8 cellular contexts compared by ENCODE assay signal in the genomic region with DNA sequence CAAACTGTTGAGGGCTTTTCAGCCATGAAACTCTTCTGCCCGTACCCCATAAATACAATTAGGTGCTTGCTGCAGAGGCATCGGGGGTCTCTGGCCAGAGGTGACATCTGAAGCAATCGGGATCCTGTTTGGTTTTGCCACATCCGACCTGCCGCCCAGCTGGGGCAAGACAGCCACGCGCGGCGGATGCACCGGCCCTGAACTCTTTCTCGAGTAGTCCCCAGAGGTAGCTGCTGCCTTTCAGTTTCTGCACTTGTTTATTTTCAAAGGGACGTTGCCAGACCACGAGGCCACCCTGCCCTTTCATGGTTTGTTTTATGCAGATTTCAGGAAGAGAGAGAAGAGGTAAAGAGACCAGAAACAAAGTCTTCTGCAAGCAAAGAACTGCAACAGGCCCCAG. TPM values are rescaled to one million over a fixed set of nuclear protein-coding genes. Genes with fewer than 3 reads are reported as not detected.
DNase-seq lines count a peak whose midpoint lies in the region; ATAC-seq, FAIRE-seq and TF ChIP-seq lines count a peak whose summit lies in the region.

No MANE protein-coding gene starts in this region.

- no peaks in the 10 kb centered on the region for H3K79me2 ChIP-seq in PC-3 (ENCODE audit: low read length)

- TF ChIP-seq CTCF in A673 (conservative IDR thresholded peaks at IDR 0.05; ENCODE audit: low read depth, low read length) (no peak), PC-3 (conservative IDR thresholded peaks at IDR 0.05; ENCODE audit: low read depth, low read length) (no peak)

- peak overlapping the region in 7 of 10 experiments; percentile 24 to 55 (median 32); a peak in 10 of 20 replicates for H3K4me3 ChIP-seq in BLaER1 treated with 17β-estradiol and CSF1 and Interleukin-3, amounts not matched to agents 10 nM and 100 nM
- no peak overlapping the region for H3K4me3 ChIP-seq in mucosa of rectum (ENCODE audit: low read length in 2 of 2)
- H3K4me3 ChIP-seq in A673 (ENCODE audit: low read depth, low read length, poor library complexity, severe bottlenecking), result no peak overlapping the region
- H3K4me3 ChIP-seq in PC-3 (ENCODE audit: low read length), result no peak overlapping the region

- H3K9ac ChIP-seq in BLaER1 treated with 17β-estradiol and CSF1 and Interleukin-3, amounts not matched to agents 10 nM and 100 nM, result peak overlapping the region; percentile 21 to 87 (median 68); a peak in 20 of 22 replicates
- H3K9ac ChIP-seq in mucosa of rectum (ENCODE audit: low read depth in 1 of 2, low read length in 2 of 2) (peak overlapping the region; percentile 10 to 41), PC-3 (ENCODE audit: low read length) (no peak overlapping the region)

- peaks cover 8% of the 10 kb centered on the region for H3F3A ChIP-seq in PC-3 (ENCODE audit: low read length, unreplicated experiment)

- H3K36me3 ChIP-seq in BLaER1 treated with 17β-estradiol and CSF1 and Interleukin-3, amounts not matched to agents 10 nM and 100 nM, result no peaks in the 10 kb centered on the region
- H3K36me3 ChIP-seq in mucosa of rectum (ENCODE audit: control insufficient read depth in 2 of 2, insufficient read depth in 2 of 2, low read length in 2 of 2) (no peaks in the 10 kb centered on the region), A673 (ENCODE audit: insufficient read depth, low read length, poor library complexity, severe bottlenecking) (no peaks in the 10 kb centered on the region), PC-3 (ENCODE audit: low read depth, low read length) (no peaks in the 10 kb centered on the region)

- peak overlapping the region; percentile 76 to 95 (median 88) for H3K4me2 ChIP-seq in BLaER1 treated with 17β-estradiol and CSF1 and Interleukin-3, amounts not matched to agents 10 nM and 100 nM
- H3K4me2 ChIP-seq in PC-3 (ENCODE audit: low read length), result no peak overlapping the region

- H3K27me3 ChIP-seq in BLaER1 treated with 17β-estradiol and CSF1 and Interleukin-3, amounts not matched to agents 10 nM and 100 nM, result no peaks in the 10 kb centered on the region
- H3K27me3 ChIP-seq in mucosa of rectum (ENCODE audit: control insufficient read depth in 2 of 2, insufficient read depth in 2 of 2, low read length in 2 of 2) (no peaks in the 10 kb centered on the region), A673 (replicated peaks; ENCODE audit: insufficient read depth, low read depth, low read length, poor library complexity) (no peaks in the 10 kb centered on the region), PC-3 (ENCODE audit: low read length) (no peaks in the 10 kb centered on the region)

- peak; percentile 89 for ATAC-seq in HG03280 (IDR thresholded peaks at IDR 0.05; ENCODE audit: unreplicated experiment)
- ATAC-seq in activated T-cell treated with anti-CD3 and anti-CD28 coated beads, Interleukin-2, amount 50 U/mL, for 4 hours, result peak; percentile 25 to 55
- no peak for ATAC-seq in PC-3

- no peaks in the 10 kb centered on the region for H3K9me3 ChIP-seq in BLaER1 treated with 17β-estradiol and CSF1 and Interleukin-3, amounts not matched to agents 10 nM and 100 nM (replicated peaks in 1 of 11)
- no peaks in the 10 kb centered on the region for H3K9me3 ChIP-seq in mucosa of rectum (ENCODE audit: control insufficient read depth in 2 of 2, low read length in 2 of 2)
- H3K9me3 ChIP-seq in A673 (ENCODE audit: low read depth, low read length, poor library complexity, severe bottlenecking), result no peaks in the 10 kb centered on the region
- H3K9me3 ChIP-seq in PC-3 (ENCODE audit: low read length), result no peaks in the 10 kb centered on the region

- H4K20me1 ChIP-seq in BLaER1 treated with 17β-estradiol and CSF1 and Interleukin-3, amounts not matched to agents 10 nM and 100 nM, result peaks cover 0 to 8% (median 0%) of the 10 kb centered on the region in 11 experiments; a peak in 1 of 22 replicates
- H4K20me1 ChIP-seq in PC-3 (ENCODE audit: low read length), result no peaks in the 10 kb centered on the region

- peak; percentile 67 for FAIRE-seq in GM19239 (lab: Jason Lieb, UNC)

- H3K4me1 ChIP-seq in BLaER1 treated with 17β-estradiol and CSF1 and Interleukin-3, amounts not matched to agents 10 nM and 100 nM, result peaks cover 53 to 100% (median 97%) of the 10 kb centered on the region in 10 experiments
- peaks cover 26 to 33% of the 10 kb centered on the region in 2 donors for H3K4me1 ChIP-seq in mucosa of rectum (ENCODE audit: control insufficient read depth in 2 of 2, insufficient read depth in 2 of 2, low read length in 2 of 2)
- H3K4me1 ChIP-seq in A673 (ENCODE audit: insufficient read depth, low read length, poor library complexity, severe bottlenecking), result peaks cover 22% of the 10 kb centered on the region
- peaks cover 32% of the 10 kb centered on the region for H3K4me1 ChIP-seq in PC-3 (ENCODE audit: insufficient read depth, low read length)

- H3K4me1 Mint-ChIP-seq in activated T-cell treated with anti-CD3 and anti-CD28 coated beads, Interleukin-2, amount 50 U/mL, for 4 hours (ENCODE audit: low read depth), result peaks cover 16% of the 10 kb centered on the region

- no peaks in the 10 kb centered on the region for H3K9me3 Mint-ChIP-seq in activated T-cell treated with anti-CD3 and anti-CD28 coated beads, Interleukin-2, amount 50 U/mL, for 4 hours

- CTCF ChIA-PET in A673 (lab: Charles Lee) (no interaction called here), PC-3 (lab: Charles Lee) (no interaction called here)

- no peaks in the 10 kb centered on the region for H3K9me2 ChIP-seq in PC-3 (replicated peaks; ENCODE audit: low read length)

- no peaks in the 10 kb centered on the region for H3K27me3 Mint-ChIP-seq in activated T-cell treated with anti-CD3 and anti-CD28 coated beads, Interleukin-2, amount 50 U/mL, for 4 hours (ENCODE audit: low read depth)

- POLR2A ChIA-PET in A673 (lab: Charles Lee; ENCODE audit: low non-redundant PET), result no interaction called here
- POLR2A ChIA-PET in PC-3 (lab: Charles Lee; ENCODE audit: unreplicated experiment), result no interaction called here

- intact Hi-C loops in A673 (cut with micrococcal nuclease; ENCODE audit: unreplicated experiment) (no loop called here), PC-3 (cut with micrococcal nuclease) (no loop called here)

- H3K27ac ChIP-seq in BLaER1 treated with 17β-estradiol and CSF1 and Interleukin-3, amounts not matched to agents 10 nM and 100 nM, result peak overlapping the region in 10 of 11 experiments; percentile 15 to 98 (median 90); a peak in 20 of 22 replicates
- H3K27ac ChIP-seq in mucosa of rectum (ENCODE audit: low read depth in 2 of 2, low read length in 2 of 2) (peak overlapping the region in 1 of 2 donors; percentile 63), A673 (ENCODE audit: low read depth, low read length, poor library complexity, severe bottlenecking) (no peak overlapping the region), PC-3 (ENCODE audit: low read length) (no peak overlapping the region)

- H3K4me3 Mint-ChIP-seq in activated T-cell treated with anti-CD3 and anti-CD28 coated beads, Interleukin-2, amount 50 U/mL, for 4 hours, result peak overlapping the region; percentile 54

- peak; percentile 73 for DNase-seq in GM19239 (ENCODE audit: insufficient read length, low spot score)
- DNase-seq in activated T-cell treated with anti-CD3 and anti-CD28 coated beads, Interleukin-2, amount 50 U/mL, for 4 hours, result no peak
- DNase-seq in foreskin melanocyte, result no peak
- no peak for DNase-seq in A673 (ENCODE audit: low spot score)
- no peak for DNase-seq in PC-3

- no peaks in the 10 kb centered on the region for H3K36me3 Mint-ChIP-seq in activated T-cell treated with anti-CD3 and anti-CD28 coated beads, Interleukin-2, amount 50 U/mL, for 4 hours (ENCODE audit: insufficient read depth)

- no peak overlapping the region for H2AFZ ChIP-seq in PC-3 (ENCODE audit: low read length)

- no TSS peak for BruUV-seq in A673 (replicated peaks; lab: Mats Ljungman, UMichigan)
- no TSS peak for BruUV-seq in PC-3 (replicated peaks; lab: Mats Ljungman, UMichigan)

RNA-seq across cellular contexts. Expression of gene MLXIP, which starts 10.6 kb away (rescaled TPM):
- total RNA-seq in activated T-cell treated with anti-CD3 and anti-CD28 coated beads, Interleukin-2, amount 50 U/mL, for 4 hours, result 10 to 100 TPM; 35.9 to 42.3 (median 37.9) TPM
- total RNA-seq in A673 (2021) (32.7 and 35.8 TPM in 2 replicates), PC-3 (2014; rRNA removed) (16.7 and 21.8 TPM in 2 replicates)

RNA-seq across cellular contexts. Expression of gene BCL7A, which starts 46.3 kb away (rescaled TPM):
- 10 to 100 TPM in 1 of 3 donors, 1 to 10 TPM in 2; 8.9 to 10.6 (median 9.0) TPM for total RNA-seq in activated T-cell treated with anti-CD3 and anti-CD28 coated beads, Interleukin-2, amount 50 U/mL, for 4 hours
- total RNA-seq in A673 (2021), result 40.7 and 41.8 TPM in 2 replicates
- total RNA-seq in PC-3 (2014; rRNA removed), result 31.6 and 32.5 TPM in 2 replicates

Comparison
In these comparisons a context has a peak if more than half of its experiments do, and no peak if none do; other contexts are left out.
1. H3K27ac ChIP-seq: peak in BLaER1 treated with 17β-estradiol and CSF1 and Interleukin-3, amounts not matched to agents 10 nM and 100 nM (10 of 11); none in A673 (single experiment) and PC-3 (single experiment).
2. H3K4me3 ChIP-seq: peak in BLaER1 treated with 17β-estradiol and CSF1 and Interleukin-3, amounts not matched to agents 10 nM and 100 nM (7 of 10); none in mucosa of rectum (0 of 2), A673 (single experiment) and PC-3 (single experiment).